ENCODE assay signal across 11 cellular contexts in genomic region chr3:3666664-3667063, GRCh38.
DNase-seq lines count a peak whose midpoint lies in the region; ATAC-seq and TF ChIP-seq lines count a peak whose summit lies in the region.
"Had no signal": no experiment of that assay in that cellular context is flagged by ENCODE, and none has a peak within 500 bp of the region (broad histone marks: within the 10 kb centered on the region; RNA-seq: fewer than 3 reads in every experiment).

No MANE protein-coding gene starts in this region.

- no peak for TF ChIP-seq CTCF in WTC11 (IDR thresholded peaks at IDR 0.05)
- TF ChIP-seq CTCF in uterus (IDR thresholded peaks at IDR 0.05) = no peak

- POLR2A ChIA-PET in WTC11 (lab: Charles Lee) = no interaction called here

- H3K9me3 Mint-ChIP-seq in natural killer cell treated with Interleukin-12 subunit alpha and Interleukin-12 subunit beta and Interleukin-15 and Interleukin-18, amount 100 ng/mL, for 72 hours = peaks cover 7% of the 10 kb centered on the region
- peaks cover 73% of the 10 kb centered on the region for H3K9me3 Mint-ChIP-seq in WTC11

- CTCF ChIA-PET in WTC11 (lab: Charles Lee) = no interaction called here

- no peaks in the 10 kb centered on the region for H3K4me1 ChIP-seq in uterus
- H3K4me1 ChIP-seq: transverse colon had no signal

- no peak overlapping the region for H3K27ac ChIP-seq in uterus
- H3K27ac ChIP-seq: transverse colon had no signal

- peak; percentile 69 for DNase-seq in natural killer cell treated with Interleukin-12 subunit alpha and Interleukin-12 subunit beta and Interleukin-15 and Interleukin-18, amount 100 ng/mL, for 72 hours (ENCODE audit: low spot score)
- no peak for DNase-seq in NCI-H2227 (lab: John Stamatoyannopoulos, UW; ENCODE audit: unreplicated experiment)
- no peak for DNase-seq in stimulated activated naive CD4-positive, alpha-beta T cell (lab: John Stamatoyannopoulos, UW)
- DNase-seq in WTC11 (ENCODE audit: low spot score) = no peak
- no peak for DNase-seq in uterus
- DNase-seq: activated naive CD8-positive, alpha-beta T cell treated with anti-CD3 and anti-CD28 coated beads, Interleukin-2, amount 10 ng/mL, durations not matched to agents 7 days and 5 days; mesenchymal stem cell; transverse colon had no signal

- intact Hi-C loops in uterus (cut with DNase I; ENCODE audit: low total_unique reads) = no loop called here

- no peaks in the 10 kb centered on the region for H3K36me3 ChIP-seq in uterus
- H3K36me3 ChIP-seq: transverse colon had no signal

- no peak for TF ChIP-seq POLR2A in uterus (IDR thresholded peaks at IDR 0.05)

- ATAC-seq in GM18870 (IDR thresholded peaks at IDR 0.05; ENCODE audit: unreplicated experiment) (peak; percentile 97), GM21723 (IDR thresholded peaks at IDR 0.05; ENCODE audit: unreplicated experiment) (peak; percentile 99), HG03378 (IDR thresholded peaks at IDR 0.05; ENCODE audit: unreplicated experiment) (peak; percentile 100), WTC11 (no peak)
- ATAC-seq in natural killer cell treated with Interleukin-12 subunit alpha and Interleukin-12 subunit beta and Interleukin-15 and Interleukin-18, amount 100 ng/mL, for 72 hours = peak; percentile 86 to 96

- peak overlapping the region; percentile 72 for H3K4me3 Mint-ChIP-seq in natural killer cell treated with Interleukin-12 subunit alpha and Interleukin-12 subunit beta and Interleukin-15 and Interleukin-18, amount 100 ng/mL, for 72 hours
- no peak overlapping the region for H3K4me3 Mint-ChIP-seq in WTC11

- H3K36me3 Mint-ChIP-seq in natural killer cell treated with Interleukin-12 subunit alpha and Interleukin-12 subunit beta and Interleukin-15 and Interleukin-18, amount 100 ng/mL, for 72 hours = no peaks in the 10 kb centered on the region
- H3K36me3 Mint-ChIP-seq in WTC11 = peaks cover 36% of the 10 kb centered on the region
- H3K36me3 Mint-ChIP-seq: activated naive CD8-positive, alpha-beta T cell treated with anti-CD3 and anti-CD28 coated beads, Interleukin-2, amount 10 ng/mL, durations not matched to agents 7 days and 5 days had no signal

- peak overlapping the region in 1 of 2 donors; percentile 66 for H3K27ac Mint-ChIP-seq in natural killer cell treated with Interleukin-12 subunit alpha and Interleukin-12 subunit beta and Interleukin-15 and Interleukin-18, amount 100 ng/mL, for 72 hours
- no peak overlapping the region for H3K27ac Mint-ChIP-seq in WTC11
- H3K27ac Mint-ChIP-seq: activated naive CD8-positive, alpha-beta T cell treated with anti-CD3 and anti-CD28 coated beads, Interleukin-2, amount 10 ng/mL, durations not matched to agents 7 days and 5 days had no signal

- H3K27me3 ChIP-seq in uterus = no peaks in the 10 kb centered on the region
- H3K27me3 ChIP-seq: transverse colon had no signal

- H3K4me1 Mint-ChIP-seq in natural killer cell treated with Interleukin-12 subunit alpha and Interleukin-12 subunit beta and Interleukin-15 and Interleukin-18, amount 100 ng/mL, for 72 hours (ENCODE audit: low read depth in 2 of 2) = peaks cover 13 to 21% of the 10 kb centered on the region in 2 donors
- peaks cover 14% of the 10 kb centered on the region for H3K4me1 Mint-ChIP-seq in WTC11

- no peaks in the 10 kb centered on the region for H3K9me3 ChIP-seq in uterus
- H3K9me3 ChIP-seq: transverse colon had no signal

- no peak overlapping the region for H3K4me3 ChIP-seq in uterus
- H3K4me3 ChIP-seq: transverse colon had no signal

- H3K27me3 Mint-ChIP-seq in natural killer cell treated with Interleukin-12 subunit alpha and Interleukin-12 subunit beta and Interleukin-15 and Interleukin-18, amount 100 ng/mL, for 72 hours = peaks cover 6 to 9% of the 10 kb centered on the region in 2 donors
- H3K27me3 Mint-ChIP-seq in WTC11 (ENCODE audit: low read depth) = peaks cover 4% of the 10 kb centered on the region; the same call in 1 of the 2 replicates

TF ChIP-seq in WTC11, 78 proteins besides CTCF, POLR2A, EP300 and RAD21:
- TF ChIP-seq CDX4 (CRISPR knock-in tag; IDR thresholded peaks at IDR 0.05; ENCODE audit: borderline replicate concordance) = no peak
- TF ChIP-seq ZNF219 (CRISPR knock-in tag; IDR thresholded peaks at IDR 0.05; ENCODE audit: borderline replicate concordance) = no peak
- TF ChIP-seq ZNF532 (CRISPR knock-in tag; IDR thresholded peaks at IDR 0.05; ENCODE audit: borderline replicate concordance) = no peak
- TF ChIP-seq USF1 (CRISPR knock-in tag; IDR thresholded peaks at IDR 0.05) = no peak
- no peak for TF ChIP-seq NFYB (CRISPR knock-in tag; conservative IDR thresholded peaks at IDR 0.05; ENCODE audit: low read depth)
- no peak for TF ChIP-seq ZNF232 (CRISPR knock-in tag; IDR thresholded peaks at IDR 0.05)
